Comparison of ENCODE assay signal across 13 cellular contexts in genomic region chr10:63256047-63256773, GRCh38.
DNase-seq lines count a peak whose midpoint lies in the region; ATAC-seq and TF ChIP-seq lines count a peak whose summit lies in the region.
"Had no signal": no experiment of that assay in that cellular context is flagged by ENCODE, and none has a peak within 500 bp of the region (broad histone marks: within the 10 kb centered on the region; RNA-seq: fewer than 3 reads in every experiment).

No MANE protein-coding gene starts in this region.

- peaks cover 73% of the 10 kb centered on the region for H4K20me1 ChIP-seq in BLaER1
- no peaks in the 10 kb centered on the region for H4K20me1 ChIP-seq in Karpas-422 (ENCODE audit: insufficient read depth, low read depth, low read length)

- H3K4me2 ChIP-seq in BLaER1 (peak overlapping the region; percentile 59), Karpas-422 (ENCODE audit: low read depth, low read length, poor library complexity, severe bottlenecking) (peak overlapping the region; percentile 85)

- H3K27me3 ChIP-seq in BLaER1 (no peaks in the 10 kb centered on the region), Karpas-422 (ENCODE audit: low read length) (no peaks in the 10 kb centered on the region), SJCRH30 (no peaks in the 10 kb centered on the region)
- H3K27me3 ChIP-seq: tibial nerve had no signal

- no peak for TF ChIP-seq CTCF in brain (conservative IDR thresholded peaks at IDR 0.05)

- H3K4me1 Mint-ChIP-seq in brain: peaks cover 83% of the 10 kb centered on the region

- H3K27ac ChIP-seq in BLaER1 (no peak overlapping the region), Karpas-422 (ENCODE audit: low read length) (peak overlapping the region; percentile 99), SJCRH30 (no peak overlapping the region)
- H3K27ac ChIP-seq: prostate gland had no signal

- H3K36me3 ChIP-seq in BLaER1 (peaks cover 56% of the 10 kb centered on the region), Karpas-422 (ENCODE audit: insufficient read depth, low read length) (peaks cover 9% of the 10 kb centered on the region), SJCRH30 (peaks cover 57% of the 10 kb centered on the region)
- H3K36me3 ChIP-seq: prostate gland, tibial nerve had no signal

- H2AFZ ChIP-seq in Karpas-422 (ENCODE audit: low read length): no peak overlapping the region

- DNase-seq in Karpas-422 (peak; percentile 74), medulla oblongata (ENCODE audit: extremely low spot score) (peak; percentile 57), SJCRH30 (no peak)
- DNase-seq in stimulated activated CD8-positive, alpha-beta memory T cell treated with anti-CD3 and anti-CD28 coated beads, Interleukin-4, amount 100 ng/mL, for 48 hours: no peak
- DNase-seq: activated CD4-positive, alpha-beta T cell treated with anti-CD3 and anti-CD28 coated beads, Interleukin-2, amount 10 ng/mL, durations not matched to agents 24 days and 14 days; DMS79 treated with DMSO at 0.1 percent for 48 hours; HCEC 1CT had no signal

- H3K36me3 Mint-ChIP-seq in brain: peaks cover 80% of the 10 kb centered on the region

- peak overlapping the region in 2 of 5 experiments; percentile 48 to 67 for H3K4me3 Mint-ChIP-seq in brain
- H3K4me3 Mint-ChIP-seq: activated CD4-positive, alpha-beta T cell treated with anti-CD3 and anti-CD28 coated beads, Interleukin-2, amount 10 ng/mL, durations not matched to agents 24 days and 14 days had no signal

- peak overlapping the region in 4 of 5 experiments; percentile 17 to 76 (median 59) for H3K27ac Mint-ChIP-seq in brain
- H3K27ac Mint-ChIP-seq: activated CD4-positive, alpha-beta T cell treated with anti-CD3 and anti-CD28 coated beads, Interleukin-2, amount 10 ng/mL, durations not matched to agents 24 days and 14 days had no signal

- H3K4me1 ChIP-seq in BLaER1: peaks cover 53% of the 10 kb centered on the region
- peaks cover 83% of the 10 kb centered on the region for H3K4me1 ChIP-seq in Karpas-422 (ENCODE audit: low read length)
- H3K4me1 ChIP-seq in SJCRH30: no peaks in the 10 kb centered on the region
- H3K4me1 ChIP-seq: prostate gland had no signal

- peaks cover 9% of the 10 kb centered on the region; the same call in 1 of the 2 replicates for H3K9me3 ChIP-seq in BLaER1
- H3K9me3 ChIP-seq in Karpas-422 (ENCODE audit: low read length): no peaks in the 10 kb centered on the region
- no peaks in the 10 kb centered on the region for H3K9me3 ChIP-seq in SJCRH30 (replicated peaks)
- H3K9me3 ChIP-seq: prostate gland, tibial nerve had no signal

- no peaks in the 10 kb centered on the region for H3K27me3 Mint-ChIP-seq in brain
- H3K27me3 Mint-ChIP-seq: activated CD4-positive, alpha-beta T cell treated with anti-CD3 and anti-CD28 coated beads, Interleukin-2, amount 10 ng/mL, durations not matched to agents 24 days and 14 days had no signal

- H3K9me2 ChIP-seq in Karpas-422 (replicated peaks; ENCODE audit: insufficient read depth, low read length): no peaks in the 10 kb centered on the region

- H3K79me2 ChIP-seq in Karpas-422 (ENCODE audit: low read length): peaks cover 100% of the 10 kb centered on the region

- peaks cover 0 to 3% (median 0%) of the 10 kb centered on the region in 5 experiments for H3K9me3 Mint-ChIP-seq in brain

- ATAC-seq in GM19328 (IDR thresholded peaks at IDR 0.05; ENCODE audit: unreplicated experiment) (no peak), esophagus mucosa (no peak)

- H3K4me3 ChIP-seq in BLaER1: no peak overlapping the region
- H3K4me3 ChIP-seq in Karpas-422 (ENCODE audit: low read length): peak overlapping the region; percentile 46
- no peak overlapping the region for H3K4me3 ChIP-seq in SJCRH30
- H3K4me3 ChIP-seq: prostate gland, tibial nerve had no signal

- H3K9ac ChIP-seq in BLaER1 (no peak overlapping the region), Karpas-422 (ENCODE audit: low read length) (peak overlapping the region; percentile 45)

Comparison
In these comparisons a context has a peak if more than half of its experiments do, and no peak if none do; other contexts are left out.
1. DNase-seq: peak in Karpas-422 (single experiment) and medulla oblongata (single experiment); none in SJCRH30 (0 of 2) and stimulated activated CD8-positive, alpha-beta memory T cell treated with anti-CD3 and anti-CD28 coated beads, Interleukin-4, amount 100 ng/mL, for 48 hours (single experiment).